Comparison of ENCODE assay signal across 19 cellular contexts in the genomic region with DNA sequence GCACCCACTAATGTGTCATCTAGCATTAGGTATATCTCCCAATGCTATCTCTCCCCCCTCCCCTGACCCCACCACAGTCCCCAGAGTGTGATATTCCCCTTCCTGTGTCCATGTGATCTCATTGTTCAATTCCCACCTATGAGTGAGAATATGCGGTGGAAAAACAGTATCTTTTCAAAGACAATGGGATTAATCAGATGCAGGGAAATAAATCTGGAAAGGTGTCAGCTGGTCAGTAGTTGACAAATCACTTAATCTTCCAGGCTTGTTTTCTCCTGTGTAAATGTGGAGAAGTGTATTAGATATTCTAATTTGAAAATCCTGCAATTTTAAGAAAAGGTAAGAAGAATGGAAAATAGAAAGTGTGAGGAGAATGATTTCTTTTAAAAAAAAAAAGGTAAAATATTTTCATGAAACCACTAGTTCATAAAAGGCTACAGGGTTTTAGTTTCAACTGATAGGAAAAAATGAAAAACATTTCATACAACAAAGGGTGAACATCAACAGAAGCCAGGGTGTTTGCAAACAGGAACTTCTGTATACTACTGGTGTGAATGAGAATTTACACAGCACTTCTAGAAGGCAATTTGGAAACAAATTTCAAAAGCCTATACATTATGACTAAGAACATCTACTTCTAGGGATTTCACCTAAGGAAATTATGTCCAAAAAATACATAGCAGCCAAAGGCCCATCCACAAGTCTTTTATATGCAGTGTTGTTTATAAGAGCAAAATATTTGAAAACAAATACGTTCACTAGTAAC.
DNase-seq lines count a peak whose midpoint lies in the region; ATAC-seq and TF ChIP-seq lines count a peak whose summit lies in the region.
"Had no signal": no experiment of that assay in that cellular context is flagged by ENCODE, and none has a peak within 500 bp of the region (broad histone marks: within the 10 kb centered on the region; RNA-seq: fewer than 3 reads in every experiment).

No MANE protein-coding gene starts in this region.

- intact Hi-C loops in activated CD4-positive, alpha-beta memory T cell treated with anti-CD3 and anti-CD28 coated beads for 36 hours (cut with micrococcal nuclease) = no loop called here
- intact Hi-C loops in spleen (cut with DNase I; ENCODE audit: low total_unique reads) = no loop called here

- in situ Hi-C loops in HAP-1 (cut with MboI; ENCODE audit: low sequenced_read_pairs) = no loop called here

- H3K9me3 Mint-ChIP-seq in activated CD8-positive, alpha-beta memory T cell treated with anti-CD3 and anti-CD28 coated beads, Interleukin-2, amount 10 ng/mL, durations not matched to agents 7 days and 5 days (ENCODE audit: low read depth) = peaks cover 11% of the 10 kb centered on the region
- H3K9me3 Mint-ChIP-seq in activated CD4-positive, alpha-beta memory T cell treated with anti-CD3 and anti-CD28 coated beads for 36 hours = peaks cover 11% of the 10 kb centered on the region
- H3K9me3 Mint-ChIP-seq: activated T-cell treated with anti-CD3 and anti-CD28 coated beads, Interleukin-2, amount 50 U/mL, for 4 hours had no signal

- no peak for ATAC-seq in activated CD8-positive, alpha-beta memory T cell treated with anti-CD3 and anti-CD28 coated beads, Interleukin-2, amount 10 ng/mL, durations not matched to agents 7 days and 5 days
- ATAC-seq: right cardiac atrium, Right ventricle myocardium inferior had no signal

- POLR2A ChIA-PET in activated CD4-positive, alpha-beta memory T cell treated with anti-CD3 and anti-CD28 coated beads for 36 hours (lab: Charles Lee) = no interaction called here

- H3K9me3 ChIP-seq in spleen (peaks cover 0 to 15% (median 14%) of the 10 kb centered on the region in 8 donors), HAP-1 (no peaks in the 10 kb centered on the region)
- H3K9me3 ChIP-seq: suprapubic skin, uterus had no signal

- H3K36me3 ChIP-seq in spleen = peaks cover 0 to 25% (median 7%) of the 10 kb centered on the region in 6 donors
- H3K36me3 ChIP-seq in HAP-1 (replicated peaks) = no peaks in the 10 kb centered on the region
- H3K36me3 ChIP-seq: uterus had no signal

- CTCF ChIA-PET in activated CD8-positive, alpha-beta memory T cell treated with anti-CD3 and anti-CD28 coated beads, Interleukin-2, amount 10 ng/mL, durations not matched to agents 7 days and 5 days (lab: Charles Lee) = no interaction called here
- CTCF ChIA-PET in activated CD4-positive, alpha-beta memory T cell treated with anti-CD3 and anti-CD28 coated beads for 36 hours (lab: Charles Lee) = no interaction called here

- H3K4me1 ChIP-seq in spleen (peaks cover 0 to 70% (median 38%) of the 10 kb centered on the region in 6 donors), HAP-1 (peaks cover 22% of the 10 kb centered on the region)
- H3K4me1 ChIP-seq: uterus had no signal

- peak overlapping the region in 7 of 8 donors; percentile 1 to 88 (median 74) for H3K27ac ChIP-seq in spleen
- H3K27ac ChIP-seq: HL-60, suprapubic skin, uterus had no signal

- H3K36me3 Mint-ChIP-seq in activated CD8-positive, alpha-beta memory T cell treated with anti-CD3 and anti-CD28 coated beads, Interleukin-2, amount 10 ng/mL, durations not matched to agents 7 days and 5 days = peaks cover 48% of the 10 kb centered on the region
- H3K36me3 Mint-ChIP-seq in activated CD4-positive, alpha-beta memory T cell treated with anti-CD3 and anti-CD28 coated beads for 36 hours = peaks cover 38% of the 10 kb centered on the region

- H3K4me3 ChIP-seq in spleen = no peak overlapping the region
- no peak overlapping the region for H3K4me3 ChIP-seq in HAP-1
- H3K4me3 ChIP-seq: lung, suprapubic skin, uterus had no signal

- H3K27ac Mint-ChIP-seq in activated CD8-positive, alpha-beta memory T cell treated with anti-CD3 and anti-CD28 coated beads, Interleukin-2, amount 10 ng/mL, durations not matched to agents 7 days and 5 days = peak overlapping the region; percentile 63
- peak overlapping the region; percentile 69 for H3K27ac Mint-ChIP-seq in activated CD4-positive, alpha-beta memory T cell treated with anti-CD3 and anti-CD28 coated beads for 36 hours

- WGBS in spleen, 5 donors = 90 to 95% (median 93%) methylated on average over 2 of the region's 2 CpGs

- no peak for DNase-seq in activated CD8-positive, alpha-beta memory T cell treated with anti-CD3 and anti-CD28 coated beads, Interleukin-2, amount 10 ng/mL, durations not matched to agents 7 days and 5 days
- no peak for DNase-seq in activated CD8-positive, alpha-beta memory T cell treated with anti-CD3 and anti-CD28 coated beads, Interleukin-2, amount 50 U/mL, for 4 hours
- DNase-seq in activated CD4-positive, alpha-beta memory T cell treated with anti-CD3 and anti-CD28 coated beads for 36 hours = no peak
- DNase-seq in dermis blood vessel endothelial cell (peak; percentile 52), spleen (no peak), pons (ENCODE audit: low spot score) (no peak), NK-92 (lab: John Stamatoyannopoulos, UW; ENCODE audit: unreplicated experiment) (no peak), HAP-1 (ENCODE audit: low spot score in 2 of 2) (no peak)
- DNase-seq: activated T-cell treated with anti-CD3 and anti-CD28 coated beads, Interleukin-2, amount 50 U/mL, for 4 hours; amniotic stem cell; erythroblast; NCI-H1105; NCI-H510A treated with DMSO at 0.1 percent for 48 hours; right cardiac atrium; uterus had no signal

- no peaks in the 10 kb centered on the region for H3K27me3 ChIP-seq in spleen (replicated peaks in 1 of 7)
- H3K27me3 ChIP-seq in HAP-1 (ENCODE audit: low read depth) = no peaks in the 10 kb centered on the region
- H3K27me3 ChIP-seq: suprapubic skin, uterus had no signal

- H3K27me3 Mint-ChIP-seq in activated CD8-positive, alpha-beta memory T cell treated with anti-CD3 and anti-CD28 coated beads, Interleukin-2, amount 10 ng/mL, durations not matched to agents 7 days and 5 days = no peaks in the 10 kb centered on the region
- no peaks in the 10 kb centered on the region for H3K27me3 Mint-ChIP-seq in activated CD4-positive, alpha-beta memory T cell treated with anti-CD3 and anti-CD28 coated beads for 36 hours

- no peak for TF ChIP-seq CTCF in spleen (IDR thresholded peaks at IDR 0.05 in 8 of 11, conservative IDR thresholded peaks at IDR 0.05 in 3 of 11)

- H3K4me1 Mint-ChIP-seq in activated CD8-positive, alpha-beta memory T cell treated with anti-CD3 and anti-CD28 coated beads, Interleukin-2, amount 10 ng/mL, durations not matched to agents 7 days and 5 days = peaks cover 59% of the 10 kb centered on the region
- H3K4me1 Mint-ChIP-seq in activated CD4-positive, alpha-beta memory T cell treated with anti-CD3 and anti-CD28 coated beads for 36 hours (ENCODE audit: low read depth) = peaks cover 65% of the 10 kb centered on the region

- no peak overlapping the region for H3K4me3 Mint-ChIP-seq in activated CD8-positive, alpha-beta memory T cell treated with anti-CD3 and anti-CD28 coated beads, Interleukin-2, amount 10 ng/mL, durations not matched to agents 7 days and 5 days
- H3K4me3 Mint-ChIP-seq in activated CD4-positive, alpha-beta memory T cell treated with anti-CD3 and anti-CD28 coated beads for 36 hours = no peak overlapping the region
- H3K4me3 Mint-ChIP-seq: activated T-cell treated with anti-CD3 and anti-CD28 coated beads, Interleukin-2, amount 50 U/mL, for 4 hours had no signal

- no peak for TF ChIP-seq POLR2A in spleen (IDR thresholded peaks at IDR 0.05)
